In the genomic region with DNA sequence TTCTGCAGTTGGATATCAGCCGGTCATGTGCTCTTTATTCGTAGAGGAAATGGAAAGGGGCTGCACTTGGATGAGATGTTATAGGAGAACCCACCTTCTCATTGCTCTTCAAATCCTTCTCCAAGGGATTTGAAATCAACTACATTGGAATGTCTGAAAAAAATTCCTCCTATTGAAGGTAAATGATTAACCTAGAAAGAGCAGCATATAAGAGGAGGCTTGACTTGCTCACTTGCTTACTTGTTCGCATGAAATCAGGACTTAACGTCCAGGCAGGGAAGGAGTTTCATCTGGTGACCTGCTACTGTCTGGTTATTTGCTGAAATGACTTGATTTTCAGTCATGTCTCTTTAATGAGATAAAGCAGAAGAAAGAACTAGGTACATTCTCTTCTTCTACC, we compare ENCODE assay signal across 27 cellular contexts.
"Had no signal": no experiment of that assay in that cellular context is flagged by ENCODE, and none has a peak within 500 bp of the region (broad histone marks: within the 10 kb centered on the region; RNA-seq: fewer than 3 reads in every experiment).

No MANE protein-coding gene starts in this region.

- H3K4me2 ChIP-seq: smooth muscle cell had no signal

- FAIRE-seq: endometrium, kidney had no signal

- ATAC-seq: activated CD4-positive, alpha-beta T cell treated with anti-CD3 and anti-CD28 coated beads for 36 hours; activated naive CD4-positive, alpha-beta T cell treated with anti-CD3 and anti-CD28 coated beads, Interleukin-2, amount 50 U/mL, for 72 hours; activated T-cell treated with anti-CD3 and anti-CD28 coated beads, Interleukin-2, amount 50 U/mL, for 72 hours; gastrocnemius medialis; mucosa of descending colon; natural killer cell treated with Interleukin-12 subunit alpha and Interleukin-12 subunit beta and Interleukin-15 and Interleukin-18, amount 100 ng/mL, for 72 hours had no signal

- H3K9me3 ChIP-seq: colonic mucosa, gastrocnemius medialis, left ventricle myocardium inferior, mucosa of descending colon, ovary, suprapubic skin, tibial artery had no signal

- H3K4me3 ChIP-seq: colonic mucosa, gastrocnemius medialis, left ventricle myocardium inferior, lung, mucosa of descending colon, ovary, smooth muscle cell, suprapubic skin, tibial artery had no signal

- H3K36me3 ChIP-seq: colonic mucosa, gastrocnemius medialis, left ventricle myocardium inferior, ovary, suprapubic skin, tibial artery had no signal

- DNase-seq: activated CD4-positive, alpha-beta T cell treated with anti-CD3 and anti-CD28 coated beads for 36 hours; activated CD4-positive, alpha-beta T cell treated with anti-CD3 and anti-CD28 coated beads, Interleukin-2, amount 50 U/mL, for 4 hours; activated CD4-positive, CD25-positive, alpha-beta regulatory T cell; activated naive CD4-positive, alpha-beta T cell; activated T-cell treated with anti-CD3 and anti-CD28 coated beads for 4 hours; activated T-cell treated with anti-CD3 and anti-CD28 coated beads, Interleukin-2, amount 50 U/mL, for 72 hours; colonic mucosa; effector CD8-positive, alpha-beta T cell; gastrocnemius medialis; hippocampal formation; immature natural killer cell; kidney; left ventricle myocardium inferior; mucosa of descending colon; ovary; retina; stimulated activated CD4-positive, alpha-beta T cell treated with anti-CD3 and anti-CD28 coated beads, Interleukin-15, amount 100 ng/mL, for 24 hours; stimulated activated CD4-positive, alpha-beta T cell treated with anti-CD3 and anti-CD28 coated beads, Interleukin-2, amount 100 ng/mL, for 24 hours; stimulated activated naive CD4-positive, alpha-beta T cell; tibial artery had no signal

- H3K4me1 ChIP-seq: colonic mucosa had no signal

- H3K27ac ChIP-seq: colonic mucosa, epithelial cell of prostate, gastrocnemius medialis, left ventricle myocardium inferior, ovary, suprapubic skin, tibial artery had no signal

- H3K27me3 ChIP-seq: colonic mucosa, gastrocnemius medialis, ovary, suprapubic skin, tibial artery had no signal
